Comparison of ENCODE assay signal across 2 cellular contexts in the genomic region with DNA sequence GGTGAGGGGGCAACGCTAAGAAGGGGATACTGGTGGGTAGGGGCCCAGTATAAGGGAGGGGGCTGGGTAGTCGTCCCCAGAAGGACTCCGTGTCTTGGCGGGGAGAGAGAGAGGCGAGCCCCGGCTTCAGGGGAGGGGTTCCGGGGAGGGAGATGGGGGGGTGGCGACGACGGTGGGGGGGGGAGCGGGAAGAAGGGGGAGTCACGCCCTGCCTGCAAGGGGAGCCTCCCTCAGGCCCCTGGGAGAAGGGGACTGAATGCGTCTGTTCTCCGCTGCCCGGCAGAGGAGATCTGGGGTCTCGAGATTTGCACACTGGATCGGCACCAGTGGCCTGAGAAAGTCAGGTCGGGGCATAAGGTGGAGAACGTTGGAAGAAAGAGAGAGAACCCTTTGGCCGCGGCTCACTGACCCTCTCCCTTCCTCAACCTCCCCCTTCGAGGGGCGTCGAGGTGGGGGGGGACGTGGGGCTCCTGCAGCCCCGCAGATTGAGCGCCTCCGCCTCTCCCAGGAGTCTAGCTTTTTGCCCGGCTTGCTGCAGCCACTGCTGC.
TF ChIP-seq lines count a peak whose summit lies in the region.

No MANE protein-coding gene starts in this region.

TF ChIP-seq in IMR-90, 13 proteins besides CTCF, POLR2A, EP300 and RAD21:
- TF ChIP-seq BHLHE40 (IDR thresholded peaks at IDR 0.05; ENCODE audit: low read depth, low read length) (no peak), SMC3 (IDR thresholded peaks at IDR 0.05; ENCODE audit: low read depth, low read length) (no peak), MAZ (IDR thresholded peaks at IDR 0.05; ENCODE audit: borderline replicate concordance, low read depth, low read length) (no peak), CHD1 (IDR thresholded peaks at IDR 0.05; ENCODE audit: low read depth, low read length) (no peak), NFE2L2 (IDR thresholded peaks at IDR 0.05; ENCODE audit: low read depth, low read length) (no peak), RFX5 (IDR thresholded peaks at IDR 0.05; ENCODE audit: low read depth, low read length) (no peak), FOS (IDR thresholded peaks at IDR 0.05; ENCODE audit: low read depth, low read length) (no peak), CEBPB (IDR thresholded peaks at IDR 0.05; ENCODE audit: low read depth, low read length) (no peak)
- TF ChIP-seq, protein P1, sequence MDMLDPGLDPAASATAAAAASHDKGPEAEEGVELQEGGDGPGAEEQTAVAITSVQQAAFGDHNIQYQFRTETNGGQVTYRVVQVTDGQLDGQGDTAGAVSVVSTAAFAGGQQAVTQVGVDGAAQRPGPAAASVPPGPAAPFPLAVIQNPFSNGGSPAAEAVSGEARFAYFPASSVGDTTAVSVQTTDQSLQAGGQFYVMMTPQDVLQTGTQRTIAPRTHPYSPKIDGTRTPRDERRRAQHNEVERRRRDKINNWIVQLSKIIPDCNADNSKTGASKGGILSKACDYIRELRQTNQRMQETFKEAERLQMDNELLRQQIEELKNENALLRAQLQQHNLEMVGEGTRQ (IDR thresholded peaks at IDR 0.05; ENCODE audit: low read depth, low read length): no peak
- TF ChIP-seq, protein P2, sequence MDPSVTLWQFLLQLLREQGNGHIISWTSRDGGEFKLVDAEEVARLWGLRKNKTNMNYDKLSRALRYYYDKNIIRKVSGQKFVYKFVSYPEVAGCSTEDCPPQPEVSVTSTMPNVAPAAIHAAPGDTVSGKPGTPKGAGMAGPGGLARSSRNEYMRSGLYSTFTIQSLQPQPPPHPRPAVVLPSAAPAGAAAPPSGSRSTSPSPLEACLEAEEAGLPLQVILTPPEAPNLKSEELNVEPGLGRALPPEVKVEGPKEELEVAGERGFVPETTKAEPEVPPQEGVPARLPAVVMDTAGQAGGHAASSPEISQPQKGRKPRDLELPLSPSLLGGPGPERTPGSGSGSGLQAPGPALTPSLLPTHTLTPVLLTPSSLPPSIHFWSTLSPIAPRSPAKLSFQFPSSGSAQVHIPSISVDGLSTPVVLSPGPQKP (IDR thresholded peaks at IDR 0.05; ENCODE audit: borderline replicate concordance, low read depth, low read length): no peak

TF ChIP-seq in endothelial cell of umbilical vein, 7 proteins besides CTCF, POLR2A, EP300 and RAD21:
- TF ChIP-seq JUN (IDR thresholded peaks at IDR 0.05; ENCODE audit: borderline replicate concordance, insufficient read depth, insufficient read length, low read depth) (no peak), FOS (IDR thresholded peaks at IDR 0.05; ENCODE audit: borderline replicate concordance, insufficient read depth, low read length) (no peak), POLR2AphosphoS5 (IDR thresholded peaks at IDR 0.05; ENCODE audit: insufficient read depth, low read depth, low read length) (no peak), GATA2 (IDR thresholded peaks at IDR 0.05; ENCODE audit: insufficient read depth, insufficient read length, low read depth, low read length) (no peak), MYC (IDR thresholded peaks at IDR 0.05; ENCODE audit: low read depth, low read length) (no peak), EZH2 (IDR thresholded peaks at IDR 0.05; ENCODE audit: borderline replicate concordance, low read depth, low read length, severe bottlenecking) (no peak)
- TF ChIP-seq, protein P3, sequence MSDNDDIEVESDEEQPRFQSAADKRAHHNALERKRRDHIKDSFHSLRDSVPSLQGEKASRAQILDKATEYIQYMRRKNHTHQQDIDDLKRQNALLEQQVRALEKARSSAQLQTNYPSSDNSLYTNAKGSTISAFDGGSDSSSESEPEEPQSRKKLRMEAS (IDR thresholded peaks at IDR 0.05; ENCODE audit: insufficient read depth, insufficient read length): no peak
TF ChIP-seq in endothelial cell of umbilical vein: peak in this region for 0.
